Comparison of ENCODE assay signal across 25 cellular contexts in the genomic region with DNA sequence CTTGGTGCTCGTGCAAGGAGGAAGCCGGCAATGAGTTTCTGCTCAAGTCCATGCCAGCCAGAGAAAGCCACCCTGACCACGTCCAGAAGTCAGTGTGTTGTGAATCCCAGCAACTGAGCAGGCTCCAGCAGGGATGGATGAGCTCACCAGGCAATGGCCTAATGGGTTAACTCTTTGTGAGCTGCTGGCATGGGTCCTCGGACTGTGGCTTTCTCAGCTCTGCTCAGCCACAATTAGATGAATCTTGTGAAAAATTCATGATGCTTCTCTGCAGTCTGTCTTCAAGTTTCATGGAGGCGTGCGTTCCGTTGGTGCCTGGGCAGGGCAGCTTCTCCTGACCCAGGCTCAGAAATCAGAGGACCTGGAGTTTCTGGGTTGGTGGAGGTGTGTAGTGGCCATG. TPM values are rescaled to one million over a fixed set of nuclear protein-coding genes. Genes with fewer than 3 reads are reported as not detected.
DNase-seq lines count a peak whose midpoint lies in the region; ATAC-seq and TF ChIP-seq lines count a peak whose summit lies in the region.
"Had no signal": no experiment of that assay in that cellular context is flagged by ENCODE, and none has a peak within 500 bp of the region (broad histone marks: within the 10 kb centered on the region; RNA-seq: fewer than 3 reads in every experiment).

TSS of gene PIRT (minus strand) at position 101 of the 400 bp plus-strand sequence. CDS start 12,442 bp downstream, outside the sequence.

- H3K4me3 Mint-ChIP-seq in brain (peak within 1 kb of the TSS; percentile 7 to 71 (median 65)), endothelial cell (ENCODE audit: unreplicated experiment) (no peak within 1 kb of the TSS)
- no peak within 1 kb of the TSS for H3K4me3 Mint-ChIP-seq in stimulated activated naive B cell treated with anti-CD40 and anti-IgM and Interleukin-4, amounts not matched to agents 10 μg/mL and 1 μg/mL and 100 μg/mL, for 72 hours
- H3K4me3 Mint-ChIP-seq: CD4-positive, alpha-beta T cell; GM23338 had no signal

- no peaks in the 10 kb centered on the region for H3K4me1 ChIP-seq in breast epithelium
- H3K4me1 ChIP-seq: BLaER1 treated with 17β-estradiol and CSF1 and Interleukin-3, amounts not matched to agents 10 nM and 100 nM had no signal

- DNase-seq in H7 (peak; percentile 15), midbrain (lab: John Stamatoyannopoulos, UW) (peak; percentile 12), NCI-H226 (no peak), breast epithelium (ENCODE audit: low spot score in 2 of 2) (no peak), endothelial cell (ENCODE audit: low spot score) (no peak)
- no peak for DNase-seq in stimulated activated naive B cell treated with anti-CD40 and anti-IgM and Interleukin-4, amounts not matched to agents 10 μg/mL and 1 μg/mL and 100 μg/mL, for 72 hours
- DNase-seq: CD4-positive, alpha-beta T cell; DMS79; EL; GDM1; NCI-H1092 treated with DMSO at 0.1 percent for 48 hours; NCI-H1436; NCI-H187; NCI-H446 treated with DMSO at 0.1 percent for 48 hours; NCI-H82; NK-92 treated with Interleukin-12 subunit alpha and Interleukin-12 subunit beta, amount 100 ng/mL, for 24 hours; PC-3 had no signal

- TF ChIP-seq CTCF in brain (conservative IDR thresholded peaks at IDR 0.05) (no peak), breast epithelium (IDR thresholded peaks at IDR 0.05) (no peak), endothelial cell (IDR thresholded peaks at IDR 0.05; ENCODE audit: unreplicated experiment) (no peak)

- ATAC-seq in stimulated activated naive B cell treated with anti-CD40 and anti-IgM and Interleukin-4, amounts not matched to agents 10 μg/mL and 1 μg/mL and 100 μg/mL, for 72 hours (replicated peaks), result no peak
- ATAC-seq: GM12878, GM23338, HCT116, PC-3, SK-N-SH treated with all-trans-retinoic acid at 6 μM for 48 hours had no signal

- no peak within 1 kb of the TSS for H3K4me3 ChIP-seq in H7 (ENCODE audit: insufficient read depth, low read depth, low read length)
- H3K4me3 ChIP-seq in breast epithelium, result no peak within 1 kb of the TSS
- H3K4me3 ChIP-seq: BLaER1 treated with 17β-estradiol and CSF1 and Interleukin-3, amounts not matched to agents 10 nM and 100 nM; GM12878; GM23338 had no signal

- no peak for TF ChIP-seq POLR2A in breast epithelium (IDR thresholded peaks at IDR 0.05)

- H3K36me3 ChIP-seq in H7 (replicated peaks; ENCODE audit: control insufficient read depth, insufficient read depth, low read length), result no peaks in the 10 kb centered on the region
- no peaks in the 10 kb centered on the region for H3K36me3 ChIP-seq in breast epithelium
- H3K36me3 ChIP-seq: BLaER1 treated with 17β-estradiol and CSF1 and Interleukin-3, amounts not matched to agents 10 nM and 100 nM had no signal

- H3K27ac ChIP-seq in breast epithelium, result no peak within 1 kb of the TSS
- H3K27ac ChIP-seq: BLaER1 treated with 17β-estradiol and CSF1 and Interleukin-3, amounts not matched to agents 10 nM and 100 nM had no signal

- H3K27ac Mint-ChIP-seq in brain, result peak within 1 kb of the TSS in 3 of 5 experiments; percentile 78 to 87 (median 84)
- H3K27ac Mint-ChIP-seq in stimulated activated naive B cell treated with anti-CD40 and anti-IgM and Interleukin-4, amounts not matched to agents 10 μg/mL and 1 μg/mL and 100 μg/mL, for 72 hours, result peak within 1 kb of the TSS; percentile 65
- no peak within 1 kb of the TSS for H3K27ac Mint-ChIP-seq in endothelial cell (ENCODE audit: unreplicated experiment)
- H3K27ac Mint-ChIP-seq: CD4-positive, alpha-beta T cell; GM23338 had no signal

- H3K4me1 Mint-ChIP-seq in brain (peaks cover 8% of the 10 kb centered on the region), endothelial cell (ENCODE audit: unreplicated experiment) (no peaks in the 10 kb centered on the region)
- H3K4me1 Mint-ChIP-seq in stimulated activated naive B cell treated with anti-CD40 and anti-IgM and Interleukin-4, amounts not matched to agents 10 μg/mL and 1 μg/mL and 100 μg/mL, for 72 hours, result no peaks in the 10 kb centered on the region

- H3K36me3 Mint-ChIP-seq in brain, result no peaks in the 10 kb centered on the region
- no peaks in the 10 kb centered on the region for H3K36me3 Mint-ChIP-seq in stimulated activated naive B cell treated with anti-CD40 and anti-IgM and Interleukin-4, amounts not matched to agents 10 μg/mL and 1 μg/mL and 100 μg/mL, for 72 hours
- H3K36me3 Mint-ChIP-seq in endothelial cell (ENCODE audit: low read depth, unreplicated experiment), result no peaks in the 10 kb centered on the region

- no peaks in the 10 kb centered on the region for H3K27me3 ChIP-seq in H7 (ENCODE audit: control insufficient read depth, insufficient read depth, low read length)
- H3K27me3 ChIP-seq in breast epithelium, result no peaks in the 10 kb centered on the region
- H3K27me3 ChIP-seq: BLaER1 treated with 17β-estradiol and CSF1 and Interleukin-3, amounts not matched to agents 10 nM and 100 nM had no signal

- no peaks in the 10 kb centered on the region for H3K9me3 ChIP-seq in breast epithelium
- H3K9me3 ChIP-seq: BLaER1 treated with 17β-estradiol and CSF1 and Interleukin-3, amounts not matched to agents 10 nM and 100 nM had no signal

- H3K27me3 Mint-ChIP-seq in brain (peaks cover 4% of the 10 kb centered on the region), endothelial cell (ENCODE audit: unreplicated experiment) (peaks cover 5% of the 10 kb centered on the region)
- H3K27me3 Mint-ChIP-seq in stimulated activated naive B cell treated with anti-CD40 and anti-IgM and Interleukin-4, amounts not matched to agents 10 μg/mL and 1 μg/mL and 100 μg/mL, for 72 hours, result peaks cover 4 to 6% of the 10 kb centered on the region in 2 donors
- H3K27me3 Mint-ChIP-seq: CD4-positive, alpha-beta T cell had no signal

- H3K9me3 Mint-ChIP-seq in brain (no peaks in the 10 kb centered on the region), endothelial cell (ENCODE audit: unreplicated experiment) (no peaks in the 10 kb centered on the region)
- no peaks in the 10 kb centered on the region for H3K9me3 Mint-ChIP-seq in stimulated activated naive B cell treated with anti-CD40 and anti-IgM and Interleukin-4, amounts not matched to agents 10 μg/mL and 1 μg/mL and 100 μg/mL, for 72 hours
- H3K9me3 Mint-ChIP-seq: CD4-positive, alpha-beta T cell; GM23338 had no signal

- intact Hi-C loops in breast epithelium (cut with DNase I; ENCODE audit: low total_unique reads), result loop anchor here (5.0 kb wide), 1 partner anchor 86 kb away; no protein-coding TSS in a partner anchor

RNA-seq across cellular contexts. Expression of gene PIRT, which starts in this region (rescaled TPM):
- not detected in 2 replicates for total RNA-seq in H7 (2014; rRNA removed; shearing (Covaris generic))
- 1.6 TPM for polyA plus RNA-seq in brain (ENCODE audit: insufficient read depth, low read depth, low replicate concordance)
- total RNA-seq in breast epithelium (under 1 TPM in 1 of 3 donors, not detected in 2; under 0.01 TPM), endothelial cell (ENCODE audit: unreplicated experiment) (not detected)
- total RNA-seq: CD4-positive, alpha-beta T cell; GM12878; GM23338; HT-29; PC-3 had no signal
- polyA plus RNA-seq: AG04450, GM12878, GM23338 had no signal

Comparison
In these comparisons a context has a peak if more than half of its experiments do, and no peak if none do; other contexts are left out.
1. Peak in DNase-seq in H7; RNA of the gene not detected or under 1 TPM.
2. H3K4me3 Mint-ChIP-seq: peak in brain (5 of 5); none in stimulated activated naive B cell treated with anti-CD40 and anti-IgM and Interleukin-4, amounts not matched to agents 10 μg/mL and 1 μg/mL and 100 μg/mL, for 72 hours (0 of 2) and endothelial cell (single experiment).